Comparison of ENCODE assay signal across 29 cellular contexts in the genomic region with DNA sequence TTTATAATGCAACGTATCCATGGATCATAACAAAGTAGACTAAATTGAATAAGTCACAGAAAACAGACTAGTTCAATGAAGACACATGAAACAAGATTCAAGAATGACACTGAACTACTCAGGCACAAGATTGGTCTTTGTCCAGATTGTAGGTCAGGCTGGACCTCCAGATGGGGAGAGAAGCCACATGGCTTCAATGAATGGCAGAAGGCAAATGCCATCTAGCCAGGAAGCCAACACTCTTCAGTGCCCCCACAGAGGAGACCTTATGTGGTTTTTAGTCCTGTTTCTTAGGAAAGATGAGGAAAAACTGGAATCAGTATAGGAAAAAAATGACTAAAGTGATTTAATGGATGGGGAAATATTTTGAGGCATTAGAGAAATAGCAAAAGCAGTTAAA. TPM values are rescaled to one million over a fixed set of nuclear protein-coding genes. Genes with fewer than 3 reads are reported as not detected.
"Had no signal": no experiment of that assay in that cellular context is flagged by ENCODE, and none has a peak within 500 bp of the region (broad histone marks: within the 10 kb centered on the region; RNA-seq: fewer than 3 reads in every experiment).

No MANE protein-coding gene starts in this region.

- DNase-seq: occipital lobe; ovary; posterior cingulate gyrus; psoas muscle; right cardiac atrium; right lobe of liver; sigmoid colon; small intestine; stimulated activated CD4-positive, alpha-beta T cell treated with anti-CD3 and anti-CD28 coated beads, Interleukin-15, amount 100 ng/mL, for 24 hours; stimulated activated CD4-positive, alpha-beta T cell treated with anti-CD3 and anti-CD28 coated beads, Interleukin-2, amount 100 ng/mL, for 24 hours; stimulated activated CD4-positive, alpha-beta T cell treated with anti-CD3 and anti-CD28 coated beads, Interleukin-2, amount 100 ng/mL, for 48 hours; stimulated activated CD4-positive, alpha-beta T cell treated with anti-CD3 and anti-CD28 coated beads, Interleukin-4, amount 100 ng/mL, for 24 hours; stimulated activated naive B cell treated with anti-CD40 and anti-IgM and Interleukin-4, amounts not matched to agents 10 μg/mL and 1 μg/mL and 100 μg/mL, for 72 hours; stimulated activated naive CD4-positive, alpha-beta T cell treated with Interleukin-2 at 50 U/mL for 16 hours; stomach; thyroid gland; trophoblast cell; upper lobe of left lung had no signal

- ATAC-seq: psoas muscle; right cardiac atrium; right lobe of liver; stimulated activated effector memory CD8-positive, alpha-beta T cell treated with anti-CD3 and anti-CD28 coated beads, Interleukin-12 subunit alpha, Interleukin-12 subunit beta, amount 100 ng/mL, for 72 hours; stimulated activated naive B cell treated with anti-CD40 and anti-IgM and Interleukin-4, amounts not matched to agents 10 μg/mL and 1 μg/mL and 100 μg/mL, for 72 hours had no signal

RNA-seq across cellular contexts. Expression of gene BOD1L2, which starts 43.1 kb away (rescaled TPM):
- total RNA-seq: occipital lobe, osteoblast, ovary, progenitor cell of endocrine pancreas, psoas muscle, renal cortical epithelial cell, right cardiac atrium, right lobe of liver, sigmoid colon, skeletal muscle tissue, stomach, temporal lobe, thoracic aorta, tibial nerve, upper lobe of left lung, ureter, vagina had no signal
- polyA plus RNA-seq: neural cell, ovary, psoas muscle, right cardiac atrium, sigmoid colon, small intestine, stomach had no signal
